In the genomic region with DNA sequence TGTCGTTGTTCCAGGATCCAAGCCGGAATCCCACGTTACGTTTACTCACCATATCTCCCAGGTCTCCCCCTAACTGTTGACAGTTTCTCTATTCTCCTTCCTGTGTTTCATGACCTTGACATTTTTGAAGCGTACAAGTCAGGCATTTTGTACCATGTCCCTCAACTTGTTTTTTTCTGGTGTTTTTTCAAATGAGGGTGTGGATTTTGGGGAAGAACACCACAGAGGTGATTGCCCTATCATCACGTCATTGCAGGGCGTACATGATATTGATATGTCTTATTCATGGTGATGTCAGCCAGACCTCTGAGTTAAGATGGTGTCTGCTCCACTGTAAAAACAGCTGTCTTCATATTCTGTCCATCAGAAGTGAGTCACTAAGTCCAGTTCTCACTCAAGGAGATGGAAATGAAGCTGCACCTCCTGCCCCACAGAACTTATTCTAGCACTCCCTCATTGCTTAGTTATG, we compare ENCODE assay signal across 2 cellular contexts.
TF ChIP-seq lines count a peak whose summit lies in the region.

No MANE protein-coding gene starts in this region.

TF ChIP-seq in HEK293, 187 proteins besides CTCF, POLR2A, EP300 and RAD21:
- TF ChIP-seq ZNF366 (tag by site-specific recombination; conservative IDR thresholded peaks at IDR 0.05) (peak; percentile 58; the same call in 1 of the 2 replicates), ZNF138 (tag by site-specific recombination; IDR thresholded peaks at IDR 0.05; ENCODE audit: borderline replicate concordance) (no peak)
TF ChIP-seq in HEK293: peak in this region for 1.

TF ChIP-seq in K562, 482 proteins besides CTCF, POLR2A, EP300 and RAD21:
- TF ChIP-seq ELF1 (tag; IDR thresholded peaks at IDR 0.05): no peak
- no peak for TF ChIP-seq SMAD1 (IDR thresholded peaks at IDR 0.05; ENCODE audit: low read depth, low read length, partially characterized antibody)
- TF ChIP-seq ZNF644 (tag; IDR thresholded peaks at IDR 0.05; ENCODE audit: low read depth): no peak
- TF ChIP-seq PKNOX1 (IDR thresholded peaks at IDR 0.05): peak; percentile 45
- no peak for TF ChIP-seq ZBTB17 (CRISPR knock-in tag; IDR thresholded peaks at IDR 0.05)
- TF ChIP-seq JUND (IDR thresholded peaks at IDR 0.05; ENCODE audit: borderline replicate concordance, low read depth, low read length): peak; percentile 39; the same call in 1 of the 2 replicates
- no peak for TF ChIP-seq JUND (tag; IDR thresholded peaks at IDR 0.05; ENCODE audit: borderline replicate concordance, low read depth, low read length)
- TF ChIP-seq ZEB2 (IDR thresholded peaks at IDR 0.05): no peak
- TF ChIP-seq TGIF2 (CRISPR knock-in tag; IDR thresholded peaks at IDR 0.05): no peak
- TF ChIP-seq, protein P1, sequence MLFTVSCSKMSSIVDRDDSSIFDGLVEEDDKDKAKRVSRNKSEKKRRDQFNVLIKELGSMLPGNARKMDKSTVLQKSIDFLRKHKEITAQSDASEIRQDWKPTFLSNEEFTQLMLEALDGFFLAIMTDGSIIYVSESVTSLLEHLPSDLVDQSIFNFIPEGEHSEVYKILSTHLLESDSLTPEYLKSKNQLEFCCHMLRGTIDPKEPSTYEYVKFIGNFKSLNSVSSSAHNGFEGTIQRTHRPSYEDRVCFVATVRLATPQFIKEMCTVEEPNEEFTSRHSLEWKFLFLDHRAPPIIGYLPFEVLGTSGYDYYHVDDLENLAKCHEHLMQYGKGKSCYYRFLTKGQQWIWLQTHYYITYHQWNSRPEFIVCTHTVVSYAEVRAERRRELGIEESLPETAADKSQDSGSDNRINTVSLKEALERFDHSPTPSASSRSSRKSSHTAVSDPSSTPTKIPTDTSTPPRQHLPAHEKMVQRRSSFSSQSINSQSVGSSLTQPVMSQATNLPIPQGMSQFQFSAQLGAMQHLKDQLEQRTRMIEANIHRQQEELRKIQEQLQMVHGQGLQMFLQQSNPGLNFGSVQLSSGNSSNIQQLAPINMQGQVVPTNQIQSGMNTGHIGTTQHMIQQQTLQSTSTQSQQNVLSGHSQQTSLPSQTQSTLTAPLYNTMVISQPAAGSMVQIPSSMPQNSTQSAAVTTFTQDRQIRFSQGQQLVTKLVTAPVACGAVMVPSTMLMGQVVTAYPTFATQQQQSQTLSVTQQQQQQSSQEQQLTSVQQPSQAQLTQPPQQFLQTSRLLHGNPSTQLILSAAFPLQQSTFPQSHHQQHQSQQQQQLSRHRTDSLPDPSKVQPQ (CRISPR knock-in tag; IDR thresholded peaks at IDR 0.05; ENCODE audit: borderline replicate concordance): no peak
- no peak for TF ChIP-seq ZBTB49 (CRISPR knock-in tag; IDR thresholded peaks at IDR 0.05; ENCODE audit: borderline replicate concordance)
- peak; percentile 10 for TF ChIP-seq MEIS2 (IDR thresholded peaks at IDR 0.05; ENCODE audit: partially characterized antibody)
- TF ChIP-seq JUN (IDR thresholded peaks at IDR 0.05; ENCODE audit: borderline replicate concordance, low read depth, low read length): 0 out of 2 replicates have a peak, but pooled peaks have one; percentile 19
- TF ChIP-seq JUN (CRISPR knock-in tag; IDR thresholded peaks at IDR 0.05; ENCODE audit: borderline replicate concordance): no peak
- TF ChIP-seq FOSL1 (tag; conservative IDR thresholded peaks at IDR 0.05): peak; percentile 45; the same call in 1 of the 2 replicates
- TF ChIP-seq, protein P2, sequence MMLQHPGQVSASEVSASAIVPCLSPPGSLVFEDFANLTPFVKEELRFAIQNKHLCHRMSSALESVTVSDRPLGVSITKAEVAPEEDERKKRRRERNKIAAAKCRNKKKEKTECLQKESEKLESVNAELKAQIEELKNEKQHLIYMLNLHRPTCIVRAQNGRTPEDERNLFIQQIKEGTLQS (IDR thresholded peaks at IDR 0.05): peak; percentile 68
- TF ChIP-seq, protein P2 (CRISPR knock-in tag; conservative IDR thresholded peaks at IDR 0.05): no peak
- no peak for TF ChIP-seq BRF1 (IDR thresholded peaks at IDR 0.05; ENCODE audit: borderline replicate concordance, extremely low read depth, insufficient read length)
- TF ChIP-seq, protein P3, sequence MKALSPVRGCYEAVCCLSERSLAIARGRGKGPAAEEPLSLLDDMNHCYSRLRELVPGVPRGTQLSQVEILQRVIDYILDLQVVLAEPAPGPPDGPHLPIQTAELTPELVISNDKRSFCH (CRISPR knock-in tag; IDR thresholded peaks at IDR 0.05): no peak
- TF ChIP-seq, protein P3 (tag; IDR thresholded peaks at IDR 0.05): no peak
- no peak for TF ChIP-seq BCL6 (CRISPR knock-in tag; IDR thresholded peaks at IDR 0.05)
- no peak for TF ChIP-seq THAP7 (CRISPR knock-in tag; IDR thresholded peaks at IDR 0.05)
- TF ChIP-seq ZKSCAN3 (CRISPR knock-in tag; IDR thresholded peaks at IDR 0.05): no peak
- TF ChIP-seq CREM (IDR thresholded peaks at IDR 0.05; ENCODE audit: low read depth): no peak
- no peak for TF ChIP-seq RHOXF2B (CRISPR knock-in tag; conservative IDR thresholded peaks at IDR 0.05)
- no peak for TF ChIP-seq NELFE (IDR thresholded peaks at IDR 0.05; ENCODE audit: insufficient read depth, insufficient read length)
- peak; percentile 26; the same call in 1 of the 2 replicates for TF ChIP-seq ATF7 (IDR thresholded peaks at IDR 0.05)
TF ChIP-seq in K562: peak in this region for 7.
